1 cellular context compared by ENCODE assay signal in genomic region chr12:6534914-6535696, GRCh38.
TF ChIP-seq lines count a peak whose summit lies in the region.

No MANE protein-coding gene starts in this region.

TF ChIP-seq in K562, 482 proteins besides CTCF, POLR2A, EP300 and RAD21 (continued from another document and continues in another):
- no peak for TF ChIP-seq ZBTB40 (IDR thresholded peaks at IDR 0.05)
- no peak for TF ChIP-seq ZBTB40 (CRISPR knock-in tag; IDR thresholded peaks at IDR 0.05)
- no peak for TF ChIP-seq ZNF785 (CRISPR knock-in tag; IDR thresholded peaks at IDR 0.05)
- TF ChIP-seq ZNF79 (CRISPR knock-in tag; IDR thresholded peaks at IDR 0.05; ENCODE audit: low read depth), result no peak
- no peak for TF ChIP-seq ZNF583 (CRISPR knock-in tag; IDR thresholded peaks at IDR 0.05)
- TF ChIP-seq MTA2 (IDR thresholded peaks at IDR 0.05; ENCODE audit: low read depth), result no peak
- TF ChIP-seq FOXK1 (CRISPR knock-in tag; IDR thresholded peaks at IDR 0.05; ENCODE audit: borderline replicate concordance), result no peak
- TF ChIP-seq ZNF780A (CRISPR knock-in tag; IDR thresholded peaks at IDR 0.05), result no peak
- peak; percentile 65 to 71 for TF ChIP-seq MNT (conservative IDR thresholded peaks at IDR 0.05)
- no peak for TF ChIP-seq MEF2D (tag; conservative IDR thresholded peaks at IDR 0.05; ENCODE audit: low read depth)
- TF ChIP-seq MBD1 (CRISPR knock-in tag; IDR thresholded peaks at IDR 0.05), result no peak
- no peak; the same call in 1 of the 2 replicates for TF ChIP-seq HNRNPL (IDR thresholded peaks at IDR 0.05; ENCODE audit: low read depth, low read length)
- TF ChIP-seq ZNF77 (CRISPR knock-in tag; IDR thresholded peaks at IDR 0.05), result no peak
- TF ChIP-seq ZNF253 (CRISPR knock-in tag; conservative IDR thresholded peaks at IDR 0.05), result no peak
- no peak for TF ChIP-seq FOXJ3 (CRISPR knock-in tag; IDR thresholded peaks at IDR 0.05)
- no peak for TF ChIP-seq SIX5 (IDR thresholded peaks at IDR 0.05; ENCODE audit: borderline replicate concordance in 1 of 2, insufficient read depth in 1 of 2, low read depth in 1 of 2, low read length in 2 of 2)
- TF ChIP-seq ETS2 (tag; IDR thresholded peaks at IDR 0.05; ENCODE audit: borderline replicate concordance, poor library complexity, severe bottlenecking), result no peak
- TF ChIP-seq SUPT5H (IDR thresholded peaks at IDR 0.05), result peak; percentile 21; the same call in 1 of the 2 replicates
- TF ChIP-seq XRCC5 (IDR thresholded peaks at IDR 0.05; ENCODE audit: low read depth, low read length), result no peak
- TF ChIP-seq MAFK (IDR thresholded peaks at IDR 0.05; ENCODE audit: low read length), result 0 out of 2 replicates have a peak, but pooled peaks have one; percentile 12
- TF ChIP-seq CEBPG (CRISPR knock-in tag; IDR thresholded peaks at IDR 0.05), result no peak
- TF ChIP-seq CEBPG (tag; conservative IDR thresholded peaks at IDR 0.05 in 1 of 2, IDR thresholded peaks at IDR 0.05 in 1 of 2), result peak in 1 of 2 experiments; percentile 49; a peak in 1 of 4 replicates
- TF ChIP-seq ILK (tag; IDR thresholded peaks at IDR 0.05; ENCODE audit: borderline replicate concordance, low read depth), result no peak
- TF ChIP-seq MECOM (CRISPR knock-in tag; IDR thresholded peaks at IDR 0.05), result no peak
- no peak for TF ChIP-seq ESRRB (CRISPR knock-in tag; IDR thresholded peaks at IDR 0.05; ENCODE audit: borderline replicate concordance)
- no peak for TF ChIP-seq MCM7 (IDR thresholded peaks at IDR 0.05)
- no peak for TF ChIP-seq CBFB (CRISPR knock-in tag; IDR thresholded peaks at IDR 0.05)
- TF ChIP-seq DNMT1 (IDR thresholded peaks at IDR 0.05), result no peak
- TF ChIP-seq SNRNP70 (optimal IDR thresholded peaks at IDR 0.05; ENCODE audit: low read depth, low read length), result peak; percentile 84
- no peak for TF ChIP-seq NR4A1 (CRISPR knock-in tag; IDR thresholded peaks at IDR 0.05)
- no peak for TF ChIP-seq NR4A1 (tag; IDR thresholded peaks at IDR 0.05)
- no peak for TF ChIP-seq ZNF584 (CRISPR knock-in tag; IDR thresholded peaks at IDR 0.05; ENCODE audit: low read depth)
- peak; percentile 13 for TF ChIP-seq EP400 (IDR thresholded peaks at IDR 0.05)
- no peak for TF ChIP-seq MCM5 (IDR thresholded peaks at IDR 0.05; ENCODE audit: low read depth)
- no peak for TF ChIP-seq SIRT6 (IDR thresholded peaks at IDR 0.05; ENCODE audit: low read depth, low read length)
- TF ChIP-seq KAT7 (CRISPR knock-in tag; IDR thresholded peaks at IDR 0.05; ENCODE audit: borderline replicate concordance), result 0 out of 2 replicates have a peak, but pooled peaks have one; percentile 71
- TF ChIP-seq, protein P1, sequence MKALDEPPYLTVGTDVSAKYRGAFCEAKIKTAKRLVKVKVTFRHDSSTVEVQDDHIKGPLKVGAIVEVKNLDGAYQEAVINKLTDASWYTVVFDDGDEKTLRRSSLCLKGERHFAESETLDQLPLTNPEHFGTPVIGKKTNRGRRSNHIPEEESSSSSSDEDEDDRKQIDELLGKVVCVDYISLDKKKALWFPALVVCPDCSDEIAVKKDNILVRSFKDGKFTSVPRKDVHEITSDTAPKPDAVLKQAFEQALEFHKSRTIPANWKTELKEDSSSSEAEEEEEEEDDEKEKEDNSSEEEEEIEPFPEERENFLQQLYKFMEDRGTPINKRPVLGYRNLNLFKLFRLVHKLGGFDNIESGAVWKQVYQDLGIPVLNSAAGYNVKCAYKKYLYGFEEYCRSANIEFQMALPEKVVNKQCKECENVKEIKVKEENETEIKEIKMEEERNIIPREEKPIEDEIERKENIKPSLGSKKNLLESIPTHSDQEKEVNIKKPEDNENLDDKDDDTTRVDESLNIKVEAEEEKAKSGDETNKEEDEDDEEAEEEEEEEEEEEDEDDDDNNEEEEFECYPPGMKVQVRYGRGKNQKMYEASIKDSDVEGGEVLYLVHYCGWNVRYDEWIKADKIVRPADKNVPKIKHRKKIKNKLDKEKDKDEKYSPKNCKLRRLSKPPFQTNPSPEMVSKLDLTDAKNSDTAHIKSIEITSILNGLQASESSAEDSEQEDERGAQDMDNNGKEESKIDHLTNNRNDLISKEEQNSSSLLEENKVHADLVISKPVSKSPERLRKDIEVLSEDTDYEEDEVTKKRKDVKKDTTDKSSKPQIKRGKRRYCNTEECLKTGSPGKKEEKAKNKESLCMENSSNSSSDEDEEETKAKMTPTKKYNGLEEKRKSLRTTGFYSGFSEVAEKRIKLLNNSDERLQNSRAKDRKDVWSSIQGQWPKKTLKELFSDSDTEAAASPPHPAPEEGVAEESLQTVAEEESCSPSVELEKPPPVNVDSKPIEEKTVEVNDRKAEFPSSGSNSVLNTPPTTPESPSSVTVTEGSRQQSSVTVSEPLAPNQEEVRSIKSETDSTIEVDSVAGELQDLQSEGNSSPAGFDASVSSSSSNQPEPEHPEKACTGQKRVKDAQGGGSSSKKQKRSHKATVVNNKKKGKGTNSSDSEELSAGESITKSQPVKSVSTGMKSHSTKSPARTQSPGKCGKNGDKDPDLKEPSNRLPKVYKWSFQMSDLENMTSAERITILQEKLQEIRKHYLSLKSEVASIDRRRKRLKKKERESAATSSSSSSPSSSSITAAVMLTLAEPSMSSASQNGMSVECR (CRISPR knock-in tag; IDR thresholded peaks at IDR 0.05), result no peak; the same call in none of the 2 replicates
- no peak for TF ChIP-seq BMI1 (IDR thresholded peaks at IDR 0.05; ENCODE audit: low read length)
- no peak for TF ChIP-seq IRF2 (CRISPR knock-in tag; IDR thresholded peaks at IDR 0.05)
- no peak for TF ChIP-seq ZNF830 (CRISPR knock-in tag; IDR thresholded peaks at IDR 0.05)
- TF ChIP-seq CBX5 (IDR thresholded peaks at IDR 0.05; ENCODE audit: borderline replicate concordance, low read depth), result no peak
- no peak for TF ChIP-seq ZNF280A (IDR thresholded peaks at IDR 0.05; ENCODE audit: low read depth, partially characterized antibody)
- TF ChIP-seq MYBL2 (IDR thresholded peaks at IDR 0.05; ENCODE audit: low read depth), result no peak
- no peak for TF ChIP-seq MYBL2 (CRISPR knock-in tag; IDR thresholded peaks at IDR 0.05; ENCODE audit: borderline replicate concordance)
- TF ChIP-seq ZNF124 (CRISPR knock-in tag; IDR thresholded peaks at IDR 0.05), result no peak
- no peak for TF ChIP-seq GMEB1 (CRISPR knock-in tag; IDR thresholded peaks at IDR 0.05)
- peak; percentile 41 for TF ChIP-seq HMGN3 (IDR thresholded peaks at IDR 0.05; ENCODE audit: borderline replicate concordance, extremely low read depth, insufficient read length, low read depth, low read length)
- TF ChIP-seq ZNF561 (CRISPR knock-in tag; conservative IDR thresholded peaks at IDR 0.05), result no peak
- no peak for TF ChIP-seq GATAD2A (IDR thresholded peaks at IDR 0.05)
- TF ChIP-seq SAFB (IDR thresholded peaks at IDR 0.05; ENCODE audit: borderline replicate concordance, low read depth, low read length), result no peak
